8 cellular contexts compared by ENCODE assay signal in genomic region chrX:136496359-136496767, GRCh38. TPM values are rescaled to one million over a fixed set of nuclear protein-coding genes. Genes with fewer than 3 reads are reported as not detected.
DNase-seq lines count a peak whose midpoint lies in the region; FAIRE-seq and TF ChIP-seq lines count a peak whose summit lies in the region.

No MANE protein-coding gene starts in this region.

- H3K27ac ChIP-seq in keratinocyte (ENCODE audit: control insufficient read depth, insufficient read depth, low read length) (peak overlapping the region; percentile 81), thymus (ENCODE audit: low read depth) (peak overlapping the region; percentile 95)

- no peak for DNase-seq in activated CD4-positive, alpha-beta T cell treated with anti-CD3 and anti-CD28 coated beads, Interleukin-2, amount 10 ng/mL, durations not matched to agents 24 days and 14 days
- no peak for DNase-seq in activated CD4-positive, alpha-beta T cell treated with anti-CD3 and anti-CD28 coated beads, Interleukin-2, amount 50 U/mL, for 4 hours
- DNase-seq in activated T-helper 2 cell treated with anti-CD3 and anti-CD28 coated beads, Interferon-gamma antibody, Interleukin-2, Interleukin-4, amounts not matched to agents 10 μg/mL and 5 μg/mL and 100 μg/mL, durations not matched to agents 14 hours and 24 hours and 36 hours (ENCODE audit: low spot score) = no peak
- no peak for DNase-seq in keratinocyte (ENCODE audit: low read depth, low spot score)
- DNase-seq in RPMI8226 = no peak
- DNase-seq in LoVo (ENCODE audit: low spot score) = no peak
- DNase-seq in NCI-H2081 (lab: John Stamatoyannopoulos, UW) = no peak

- H3K27me3 Mint-ChIP-seq in activated CD4-positive, alpha-beta T cell treated with anti-CD3 and anti-CD28 coated beads, Interleukin-2, amount 10 ng/mL, durations not matched to agents 24 days and 14 days = peaks cover 6% of the 10 kb centered on the region
- H3K27me3 Mint-ChIP-seq in activated T-helper 2 cell treated with anti-CD3 and anti-CD28 coated beads, Interferon-gamma antibody, Interleukin-2, Interleukin-4, amounts not matched to agents 10 μg/mL and 5 μg/mL and 100 μg/mL, durations not matched to agents 14 hours and 24 hours and 36 hours (ENCODE audit: low read depth) = peaks cover 5% of the 10 kb centered on the region

- H3K4me3 ChIP-seq in keratinocyte (ENCODE audit: control insufficient read depth in 2 of 3, extremely low read depth in 1 of 3, insufficient read depth in 2 of 3, low read depth in 1 of 3, low read length in 3 of 3) = peak overlapping the region; percentile 50 to 68 (median 64)
- peak overlapping the region; percentile 51 for H3K4me3 ChIP-seq in thymus (ENCODE audit: low read length)

- dilution Hi-C loops in keratinocyte (cut with MboI; ENCODE audit: extremely low pct_ligation_motif_present, low sequenced_read_pairs) = no loop called here

- H3K9me3 ChIP-seq in keratinocyte (ENCODE audit: control insufficient read depth, low read depth, low read length) (no peaks in the 10 kb centered on the region), thymus (ENCODE audit: control insufficient read depth) (no peaks in the 10 kb centered on the region)

- H3K27me3 ChIP-seq in keratinocyte (ENCODE audit: control insufficient read depth, extremely low read depth, insufficient read depth, low read length) (no peaks in the 10 kb centered on the region), thymus (ENCODE audit: control insufficient read depth, insufficient read depth) (no peaks in the 10 kb centered on the region)

- no peaks in the 10 kb centered on the region for H3K36me3 ChIP-seq in keratinocyte (ENCODE audit: control insufficient read depth in 2 of 2, extremely low read depth in 1 of 2, insufficient read depth in 2 of 2, low read length in 2 of 2)
- H3K36me3 ChIP-seq in thymus (ENCODE audit: control insufficient read depth, insufficient read depth) = no peaks in the 10 kb centered on the region

- peak overlapping the region; percentile 94 for H3K27ac Mint-ChIP-seq in activated CD4-positive, alpha-beta T cell treated with anti-CD3 and anti-CD28 coated beads, Interleukin-2, amount 10 ng/mL, durations not matched to agents 24 days and 14 days
- H3K27ac Mint-ChIP-seq in activated T-helper 2 cell treated with anti-CD3 and anti-CD28 coated beads, Interferon-gamma antibody, Interleukin-2, Interleukin-4, amounts not matched to agents 10 μg/mL and 5 μg/mL and 100 μg/mL, durations not matched to agents 14 hours and 24 hours and 36 hours = peak overlapping the region; percentile 95

- H3K4me1 ChIP-seq in keratinocyte (ENCODE audit: control insufficient read depth, extremely low read depth, insufficient read depth, low read length) (no peaks in the 10 kb centered on the region), thymus (ENCODE audit: control insufficient read depth, insufficient read depth, low read length) (no peaks in the 10 kb centered on the region)

- peak overlapping the region; percentile 87 for H3K4me3 Mint-ChIP-seq in activated CD4-positive, alpha-beta T cell treated with anti-CD3 and anti-CD28 coated beads, Interleukin-2, amount 10 ng/mL, durations not matched to agents 24 days and 14 days
- peak overlapping the region; percentile 83 for H3K4me3 Mint-ChIP-seq in activated T-helper 2 cell treated with anti-CD3 and anti-CD28 coated beads, Interferon-gamma antibody, Interleukin-2, Interleukin-4, amounts not matched to agents 10 μg/mL and 5 μg/mL and 100 μg/mL, durations not matched to agents 14 hours and 24 hours and 36 hours (ENCODE audit: low read depth)

- no peaks in the 10 kb centered on the region for H3K9me1 ChIP-seq in keratinocyte (ENCODE audit: control insufficient read depth, extremely low read depth, insufficient read depth, low read length)

- H3K36me3 Mint-ChIP-seq in activated CD4-positive, alpha-beta T cell treated with anti-CD3 and anti-CD28 coated beads, Interleukin-2, amount 10 ng/mL, durations not matched to agents 24 days and 14 days (ENCODE audit: low read depth) = peaks cover 9% of the 10 kb centered on the region
- H3K36me3 Mint-ChIP-seq in activated T-helper 2 cell treated with anti-CD3 and anti-CD28 coated beads, Interferon-gamma antibody, Interleukin-2, Interleukin-4, amounts not matched to agents 10 μg/mL and 5 μg/mL and 100 μg/mL, durations not matched to agents 14 hours and 24 hours and 36 hours (ENCODE audit: low read depth) = peaks cover 16% of the 10 kb centered on the region

- FAIRE-seq in keratinocyte (lab: Jason Lieb, UNC) = no peak

- no peaks in the 10 kb centered on the region for H3K9me3 Mint-ChIP-seq in activated CD4-positive, alpha-beta T cell treated with anti-CD3 and anti-CD28 coated beads, Interleukin-2, amount 10 ng/mL, durations not matched to agents 24 days and 14 days
- H3K9me3 Mint-ChIP-seq in activated T-helper 2 cell treated with anti-CD3 and anti-CD28 coated beads, Interferon-gamma antibody, Interleukin-2, Interleukin-4, amounts not matched to agents 10 μg/mL and 5 μg/mL and 100 μg/mL, durations not matched to agents 14 hours and 24 hours and 36 hours = no peaks in the 10 kb centered on the region

- no peak for TF ChIP-seq CTCF in keratinocyte (optimal IDR thresholded peaks at IDR 0.05 in 1 of 3, IDR thresholded peaks at IDR 0.05 in 1 of 3, conservative IDR thresholded peaks at IDR 0.05 in 1 of 3; ENCODE audit: extremely low read depth in 1 of 3, insufficient read depth in 2 of 3, low read length in 3 of 3)

- peaks cover 20% of the 10 kb centered on the region for H3K79me2 ChIP-seq in keratinocyte (ENCODE audit: control insufficient read depth, insufficient read depth, low read length)

- H3K9ac ChIP-seq in keratinocyte (ENCODE audit: control insufficient read depth, extremely low read depth, insufficient read depth, low read length) = peak overlapping the region; percentile 80

- WGBS in thymus = 3% methylated on average over 12 of the region's 12 CpGs

- peak overlapping the region; percentile 65 for H3K4me2 ChIP-seq in keratinocyte (ENCODE audit: control insufficient read depth, extremely low read depth, insufficient read depth, low read depth, low read length)

- H3K4me1 Mint-ChIP-seq in activated CD4-positive, alpha-beta T cell treated with anti-CD3 and anti-CD28 coated beads, Interleukin-2, amount 10 ng/mL, durations not matched to agents 24 days and 14 days = peaks cover 15% of the 10 kb centered on the region
- H3K4me1 Mint-ChIP-seq in activated T-helper 2 cell treated with anti-CD3 and anti-CD28 coated beads, Interferon-gamma antibody, Interleukin-2, Interleukin-4, amounts not matched to agents 10 μg/mL and 5 μg/mL and 100 μg/mL, durations not matched to agents 14 hours and 24 hours and 36 hours (ENCODE audit: low read depth) = peaks cover 11% of the 10 kb centered on the region

- H4K20me1 ChIP-seq in keratinocyte (ENCODE audit: control insufficient read depth, extremely low read depth, insufficient read depth, low read length) = no peaks in the 10 kb centered on the region

- peak overlapping the region; percentile 86 for H2AFZ ChIP-seq in keratinocyte (ENCODE audit: control insufficient read depth, low read length)

- intact Hi-C loops in activated CD4-positive, alpha-beta T cell treated with anti-CD3 and anti-CD28 coated beads, Interleukin-2, amount 10 ng/mL, durations not matched to agents 24 days and 14 days (cut with micrococcal nuclease) = loop anchor here (2.0 to 10.0 kb wide), 8 partner anchors 80 to 536 kb away; partner anchors contain the start of genes GPR101 and MAP7D3
- intact Hi-C loops in activated T-helper 2 cell treated with anti-CD3 and anti-CD28 coated beads, Interferon-gamma antibody, Interleukin-2, Interleukin-4, amounts not matched to agents 10 μg/mL and 5 μg/mL and 100 μg/mL, durations not matched to agents 14 hours and 24 hours and 36 hours (cut with micrococcal nuclease) = loop anchor here (2.0 to 10.0 kb wide), 4 partner anchors 80 to 524 kb away; partner anchors contain the start of gene MMGT1

RNA-seq across cellular contexts. Expression of gene HTATSF1, which starts 1.0 kb away (rescaled TPM):
- total RNA-seq in activated CD4-positive, alpha-beta T cell treated with anti-CD3 and anti-CD28 coated beads, Interleukin-2, amount 10 ng/mL, durations not matched to agents 24 days and 14 days = 49.4 and 55.1 TPM in 2 replicates
- total RNA-seq in activated T-helper 2 cell treated with anti-CD3 and anti-CD28 coated beads, Interferon-gamma antibody, Interleukin-2, Interleukin-4, amounts not matched to agents 10 μg/mL and 5 μg/mL and 100 μg/mL, durations not matched to agents 14 hours and 24 hours and 36 hours = 43.8 and 47.3 TPM in 2 replicates
- polyA plus RNA-seq in keratinocyte (0.71 to 3.1 TPM (median 1.2 TPM) in 3 replicates), thymus (36.5 TPM)
- 89.4 TPM for polyA plus RNA-seq in keratinocyte (2011; ENCODE audit: low read depth)
- 2.0 and 2.5 TPM in 2 replicates for polyA plus RNA-seq in keratinocyte (2011; cell fraction: cytosol; rRNA removed)
- polyA plus RNA-seq in keratinocyte (2011; cell fraction: nucleus; rRNA removed) = 3.4 and 3.5 TPM in 2 replicates
- polyA plus RNA-seq in keratinocyte (2012; ENCODE audit: low replicate concordance) = 28.7 and 31.2 TPM in 2 replicates
- 0.33 to 1.9 TPM (median 0.90 TPM) in 3 replicates for polyA minus RNA-seq in keratinocyte
- 1.5 TPM for polyA minus RNA-seq in keratinocyte (2011; cell fraction: cytosol; rRNA and poly(A)+ RNA removed)
- 0.21 and 1.3 TPM in 2 replicates for polyA minus RNA-seq in keratinocyte (2011; cell fraction: nucleus; rRNA and poly(A)+ RNA removed)

RNA-seq across cellular contexts. Expression of gene BRS3, which starts 8.6 kb away (rescaled TPM):
- total RNA-seq in activated CD4-positive, alpha-beta T cell treated with anti-CD3 and anti-CD28 coated beads, Interleukin-2, amount 10 ng/mL, durations not matched to agents 24 days and 14 days = not detected in 2 replicates
- not detected in 2 replicates for total RNA-seq in activated T-helper 2 cell treated with anti-CD3 and anti-CD28 coated beads, Interferon-gamma antibody, Interleukin-2, Interleukin-4, amounts not matched to agents 10 μg/mL and 5 μg/mL and 100 μg/mL, durations not matched to agents 14 hours and 24 hours and 36 hours
- not detected in 3 replicates for polyA plus RNA-seq in keratinocyte
- not detected for polyA plus RNA-seq in keratinocyte (2011; ENCODE audit: low read depth)
- not detected in 2 replicates for polyA plus RNA-seq in keratinocyte (2011; cell fraction: cytosol; rRNA removed)
- not detected in 2 replicates for polyA plus RNA-seq in keratinocyte (2011; cell fraction: nucleus; rRNA removed)
- polyA plus RNA-seq in keratinocyte (2012; ENCODE audit: low replicate concordance) = not detected in 2 replicates
- polyA minus RNA-seq in keratinocyte = not detected in 3 replicates
- not detected for polyA minus RNA-seq in keratinocyte (2011; cell fraction: cytosol; rRNA and poly(A)+ RNA removed)
- not detected in 2 replicates for polyA minus RNA-seq in keratinocyte (2011; cell fraction: nucleus; rRNA and poly(A)+ RNA removed)
- polyA plus RNA-seq in thymus = 0.27 TPM

RNA-seq across cellular contexts. Expression of gene VGLL1, which starts 35.7 kb away (rescaled TPM):
- total RNA-seq in activated CD4-positive, alpha-beta T cell treated with anti-CD3 and anti-CD28 coated beads, Interleukin-2, amount 10 ng/mL, durations not matched to agents 24 days and 14 days = not detected in 2 replicates
- total RNA-seq in activated T-helper 2 cell treated with anti-CD3 and anti-CD28 coated beads, Interferon-gamma antibody, Interleukin-2, Interleukin-4, amounts not matched to agents 10 μg/mL and 5 μg/mL and 100 μg/mL, durations not matched to agents 14 hours and 24 hours and 36 hours = not detected in 2 replicates
- polyA plus RNA-seq in keratinocyte (4.1 to 6.7 TPM (median 6.4 TPM) in 3 replicates), thymus (0.62 TPM)
- 3.4 TPM for polyA plus RNA-seq in keratinocyte (2011; ENCODE audit: low read depth)
- 5.7 and 8.3 TPM in 2 replicates for polyA plus RNA-seq in keratinocyte (2011; cell fraction: cytosol; rRNA removed)
- 3.2 and 4.2 TPM in 2 replicates for polyA plus RNA-seq in keratinocyte (2011; cell fraction: nucleus; rRNA removed)
- polyA plus RNA-seq in keratinocyte (2012; ENCODE audit: low replicate concordance) = 7.9 and 13.1 TPM in 2 replicates
- 6.9 to 19.2 TPM (median 9.7 TPM) in 3 replicates for polyA minus RNA-seq in keratinocyte
- 4.0 TPM for polyA minus RNA-seq in keratinocyte (2011; cell fraction: cytosol; rRNA and poly(A)+ RNA removed)
- 1.6 and 2.6 TPM in 2 replicates for polyA minus RNA-seq in keratinocyte (2011; cell fraction: nucleus; rRNA and poly(A)+ RNA removed)
